13 cellular contexts compared by ENCODE assay signal in genomic region chr2:72755647-72756423, GRCh38.
A peak's percentile ranks its signal among the peaks of the same experiment; 100 is the strongest.
DNase-seq lines count a peak whose midpoint lies in the region; ATAC-seq, FAIRE-seq and TF ChIP-seq lines count a peak whose summit lies in the region.
"Had no signal": no experiment of that assay in that cellular context is flagged by ENCODE, and none has a peak within 500 bp of the region (broad histone marks: within the 10 kb centered on the region; RNA-seq: fewer than 3 reads in every experiment).

No MANE protein-coding gene starts in this region.

- H3K36me3 Mint-ChIP-seq in HFFc6 (ENCODE audit: low read depth): peaks cover 16% of the 10 kb centered on the region
- H3K36me3 Mint-ChIP-seq in WTC11: no peaks in the 10 kb centered on the region

- POLR2A ChIA-PET in WTC11 (lab: Charles Lee): no interaction called here

- no peaks in the 10 kb centered on the region for H3K27me3 Mint-ChIP-seq in HFFc6 (ENCODE audit: insufficient read depth)
- H3K27me3 Mint-ChIP-seq in WTC11 (ENCODE audit: low read depth): no peaks in the 10 kb centered on the region
- H3K27me3 Mint-ChIP-seq: CD4-positive, alpha-beta T cell had no signal

- intact Hi-C loops in left ventricle myocardium superior (cut with micrococcal nuclease): no loop called here

- H3K27ac Mint-ChIP-seq in HFFc6 (peak overlapping the region; percentile 46), WTC11 (0 out of 2 replicates have a peak overlapping the region, but pooled peaks have one; percentile 0)
- H3K27ac Mint-ChIP-seq: CD4-positive, alpha-beta T cell had no signal

- peaks cover 8% of the 10 kb centered on the region; the same call in 1 of the 2 replicates for H3K9me3 Mint-ChIP-seq in HFFc6
- no peaks in the 10 kb centered on the region for H3K9me3 Mint-ChIP-seq in WTC11
- H3K9me3 Mint-ChIP-seq: CD4-positive, alpha-beta T cell had no signal

- ATAC-seq in WTC11 (no peak), left ventricle myocardium superior (peak; percentile 25), GM19351 (IDR thresholded peaks at IDR 0.05; ENCODE audit: unreplicated experiment) (no peak), HG02763 (IDR thresholded peaks at IDR 0.05; ENCODE audit: unreplicated experiment) (no peak)

- CTCF ChIA-PET in WTC11 (lab: Charles Lee): interaction anchor here (1.5 kb wide), 1 partner anchor 107 kb away, joined by 5 read pairs; no protein-coding TSS in a partner anchor

- FAIRE-seq in GM19239 (lab: Jason Lieb, UNC): no peak
- FAIRE-seq: GM18507 had no signal

- H3K4me3 Mint-ChIP-seq in HFFc6 (no peak overlapping the region), WTC11 (no peak overlapping the region)
- H3K4me3 Mint-ChIP-seq: CD4-positive, alpha-beta T cell had no signal

- peak; percentile 34 for DNase-seq in AG20443 (ENCODE audit: low spot score)
- peak; percentile 24 for DNase-seq in HFFc6
- no peak for DNase-seq in WTC11 (ENCODE audit: low spot score)
- DNase-seq in left ventricle myocardium superior: no peak
- DNase-seq in GM19239 (ENCODE audit: insufficient read length, low spot score): no peak
- DNase-seq in activated CD4-positive, alpha-beta T cell treated with anti-CD3 and anti-CD28 coated beads, Interleukin-2, amount 50 U/mL, for 1 hour: no peak
- DNase-seq: activated CD8-positive, alpha-beta memory T cell treated with anti-CD3 and anti-CD28 coated beads, Interleukin-2, amount 50 U/mL, for 48 hours; CD4-positive, alpha-beta T cell; cortex of kidney; HCEC 1CT had no signal

- H3K4me1 Mint-ChIP-seq in HFFc6 (ENCODE audit: low read depth) (peaks cover 30% of the 10 kb centered on the region), WTC11 (peaks cover 13% of the 10 kb centered on the region)

- TF ChIP-seq CTCF in HFFc6 (IDR thresholded peaks at IDR 0.05) (no peak), WTC11 (IDR thresholded peaks at IDR 0.05) (no peak)

TF ChIP-seq in WTC11, 78 proteins besides CTCF, POLR2A, EP300 and RAD21:
- no peak for TF ChIP-seq JUN (CRISPR knock-in tag; IDR thresholded peaks at IDR 0.05)
- no peak for TF ChIP-seq ZNF138 (CRISPR knock-in tag; conservative IDR thresholded peaks at IDR 0.05)
- TF ChIP-seq NFYB (CRISPR knock-in tag; conservative IDR thresholded peaks at IDR 0.05; ENCODE audit: low read depth): no peak
- TF ChIP-seq ETV6 (CRISPR knock-in tag; IDR thresholded peaks at IDR 0.05): no peak
- TF ChIP-seq NFE2L1 (CRISPR knock-in tag; IDR thresholded peaks at IDR 0.05): no peak

Comparison
In these comparisons a context has a peak if more than half of its experiments do, and no peak if none do; other contexts are left out.
1. DNase-seq: peak in AG20443 (single experiment) and HFFc6 (single experiment); none in WTC11 (single experiment), left ventricle myocardium superior (single experiment), GM19239 (single experiment) and activated CD4-positive, alpha-beta T cell treated with anti-CD3 and anti-CD28 coated beads, Interleukin-2, amount 50 U/mL, for 1 hour (single experiment).